21 cellular contexts compared by ENCODE assay signal in genomic region chr1:63729227-63729620, GRCh38. TPM values are rescaled to one million over a fixed set of nuclear protein-coding genes. Genes with fewer than 3 reads are reported as not detected.
"Had no signal": no experiment of that assay in that cellular context is flagged by ENCODE, and none has a peak within 500 bp of the region (broad histone marks: within the 10 kb centered on the region; RNA-seq: fewer than 3 reads in every experiment).

No MANE protein-coding gene starts in this region.

- H3K9me3 ChIP-seq: left lung, pancreas, tibial artery had no signal

- H2AFZ ChIP-seq: hepatocyte had no signal

- H3K36me3 ChIP-seq: left lung, pancreas, tibial artery had no signal

- H3K4me3 ChIP-seq: hepatocyte, left lung, lung, pancreas, tibial artery had no signal

- DNase-seq: activated CD8-positive, alpha-beta memory T cell treated with anti-CD3 and anti-CD28 coated beads for 24 hours; activated CD8-positive, alpha-beta memory T cell treated with anti-CD3 and anti-CD28 coated beads, Interleukin-2, amount 50 U/mL, for 4 hours; activated naive CD4-positive, alpha-beta T cell treated with Interleukin-2 at 50 U/mL for 16 hours; activated naive CD8-positive, alpha-beta T cell treated with anti-CD3 and anti-CD28 coated beads for 36 hours; activated T-cell treated with anti-CD3 and anti-CD28 coated beads, Interleukin-2, amount 50 U/mL, for 4 hours; amygdala; cerebellar nuclear complex; cortex of kidney; foreskin fibroblast; immature natural killer cell; kidney glomerular epithelial cell; left lung; naive thymus-derived CD8-positive, alpha-beta T cell; pancreas; right cardiac atrium; stimulated activated CD4-positive, alpha-beta T cell treated with anti-CD3 and anti-CD28 coated beads, Interleukin-12 subunit alpha, Interleukin-12 subunit beta, amount 100 ng/mL, for 4 hours; stimulated activated naive CD8-positive, alpha-beta T cell treated with anti-CD3 and anti-CD28 coated beads, Interleukin-15, amount 100 ng/mL, for 72 hours; T-helper 1 cell; tibial artery had no signal

- H3K79me2 ChIP-seq: hepatocyte had no signal

- H3K4me2 ChIP-seq: hepatocyte had no signal

- H3K27me3 ChIP-seq: hepatocyte, left lung, pancreas, tibial artery had no signal

- H3K4me1 ChIP-seq: left lung, pancreas had no signal

- H3K27ac ChIP-seq: hepatocyte, left lung, pancreas had no signal

RNA-seq across cellular contexts. Expression of gene ROR1, which starts 44.6 kb away (rescaled TPM):
- total RNA-seq: activated naive CD8-positive, alpha-beta T cell treated with anti-CD3 and anti-CD28 coated beads for 36 hours had no signal
